In genomic region chr2:101540518-101540917, GRCh38 we compare ENCODE assay signal across 15 cellular contexts.
A peak's percentile ranks its signal among the peaks of the same experiment; 100 is the strongest.
DNase-seq lines count a peak whose midpoint lies in the region; ATAC-seq and TF ChIP-seq lines count a peak whose summit lies in the region.
"Had no signal": no experiment of that assay in that cellular context is flagged by ENCODE, and none has a peak within 500 bp of the region (broad histone marks: within the 10 kb centered on the region; RNA-seq: fewer than 3 reads in every experiment).

No MANE protein-coding gene starts in this region.

- no peak for TF ChIP-seq CTCF in stomach (IDR thresholded peaks at IDR 0.05)

- no peak for ATAC-seq in stimulated activated naive CD8-positive, alpha-beta T cell treated with anti-CD3 and anti-CD28 coated beads, Interleukin-15, Interleukin-2, amounts not matched to agents 100 U/mL and 50 U/mL, for 24 hours
- ATAC-seq: pancreas; stimulated activated naive CD8-positive, alpha-beta T cell treated with anti-CD3 and anti-CD28 coated beads, Interleukin-15, amount 100 ng/mL, for 72 hours had no signal

- H3K4me1 ChIP-seq in stomach = no peaks in the 10 kb centered on the region
- H3K4me1 ChIP-seq in effector memory CD4-positive, alpha-beta T cell (ENCODE audit: control insufficient read depth, insufficient read depth, low read length, poor library complexity, severe bottlenecking) = no peaks in the 10 kb centered on the region
- H3K4me1 ChIP-seq: pancreas, spleen had no signal

- H3K4me3 ChIP-seq in skeletal muscle cell (ENCODE audit: low read depth, low read length) (no peak overlapping the region), stomach (no peak overlapping the region)
- no peak overlapping the region for H3K4me3 ChIP-seq in effector memory CD4-positive, alpha-beta T cell (ENCODE audit: insufficient read depth, low read depth, low read length, poor library complexity, severe bottlenecking)
- H3K4me3 ChIP-seq: pancreas, spleen had no signal

- no peak for TF ChIP-seq POLR2A in stomach (IDR thresholded peaks at IDR 0.05)

- peak; percentile 53 for DNase-seq in GM03348 (ENCODE audit: low spot score)
- peak; percentile 43 for DNase-seq in OCI-M1 (lab: John Stamatoyannopoulos, UW)
- peak; percentile 99 for DNase-seq in fibroblast of gingiva (ENCODE audit: low read depth)
- peak; percentile 71 for DNase-seq in skeletal muscle cell (ENCODE audit: low read depth)
- no peak for DNase-seq in stomach
- DNase-seq in effector memory CD4-positive, alpha-beta T cell = no peak
- no peak for DNase-seq in stimulated activated naive CD8-positive, alpha-beta T cell treated with anti-CD3 and anti-CD28 coated beads, Interleukin-15, Interleukin-2, amounts not matched to agents 100 U/mL and 50 U/mL, for 24 hours
- DNase-seq: activated CD4-positive, CD25-positive, alpha-beta regulatory T cell treated with anti-CD3 and anti-CD28 coated beads, Interleukin-2, amount 50 U/mL, for 72 hours; activated naive CD4-positive, alpha-beta T cell treated with Interleukin-2 at 50 U/mL for 16 hours; CD4-positive, alpha-beta T cell; endodermal cell; glutamatergic neuron; pancreas; spleen; stimulated activated naive CD8-positive, alpha-beta T cell treated with anti-CD3 and anti-CD28 coated beads, Interleukin-15, amount 100 ng/mL, for 72 hours had no signal

- 72 to 84% (median 77%) methylated on average over 3 of the region's 3 CpGs for WGBS in stomach, 5 donors

- no peaks in the 10 kb centered on the region for H3K9me3 ChIP-seq in stomach
- no peaks in the 10 kb centered on the region for H3K9me3 ChIP-seq in effector memory CD4-positive, alpha-beta T cell (ENCODE audit: control insufficient read depth, low read length)
- H3K9me3 ChIP-seq: pancreas had no signal

- TF ChIP-seq EP300 in stomach (IDR thresholded peaks at IDR 0.05) = no peak

- intact Hi-C loops in stomach (cut with DNase I; ENCODE audit: low total_unique reads) = no loop called here

- H3K27me3 ChIP-seq in stomach = no peaks in the 10 kb centered on the region
- no peaks in the 10 kb centered on the region for H3K27me3 ChIP-seq in effector memory CD4-positive, alpha-beta T cell (replicated peaks; ENCODE audit: control insufficient read depth, insufficient read depth, low read length, poor library complexity, severe bottlenecking)
- H3K27me3 ChIP-seq: pancreas, spleen had no signal

- H3K27ac ChIP-seq in stomach = no peak overlapping the region
- no peak overlapping the region for H3K27ac ChIP-seq in effector memory CD4-positive, alpha-beta T cell (ENCODE audit: insufficient read depth, low read length, poor library complexity, severe bottlenecking)
- H3K27ac ChIP-seq: pancreas, spleen had no signal

- H3K36me3 ChIP-seq in stomach = no peaks in the 10 kb centered on the region
- no peaks in the 10 kb centered on the region for H3K36me3 ChIP-seq in effector memory CD4-positive, alpha-beta T cell (ENCODE audit: control insufficient read depth, insufficient read depth, low read length)
- H3K36me3 ChIP-seq: pancreas, spleen had no signal

Comparison
In these comparisons a context has a peak if more than half of its experiments do, and no peak if none do; other contexts are left out.
1. DNase-seq: peak in GM03348 (single experiment), OCI-M1 (single experiment), fibroblast of gingiva (single experiment) and skeletal muscle cell (single experiment); none in stomach (single experiment), effector memory CD4-positive, alpha-beta T cell (0 of 3) and stimulated activated naive CD8-positive, alpha-beta T cell treated with anti-CD3 and anti-CD28 coated beads, Interleukin-15, Interleukin-2, amounts not matched to agents 100 U/mL and 50 U/mL, for 24 hours (single experiment).